ENCODE assay signal across 8 cellular contexts in the genomic region with DNA sequence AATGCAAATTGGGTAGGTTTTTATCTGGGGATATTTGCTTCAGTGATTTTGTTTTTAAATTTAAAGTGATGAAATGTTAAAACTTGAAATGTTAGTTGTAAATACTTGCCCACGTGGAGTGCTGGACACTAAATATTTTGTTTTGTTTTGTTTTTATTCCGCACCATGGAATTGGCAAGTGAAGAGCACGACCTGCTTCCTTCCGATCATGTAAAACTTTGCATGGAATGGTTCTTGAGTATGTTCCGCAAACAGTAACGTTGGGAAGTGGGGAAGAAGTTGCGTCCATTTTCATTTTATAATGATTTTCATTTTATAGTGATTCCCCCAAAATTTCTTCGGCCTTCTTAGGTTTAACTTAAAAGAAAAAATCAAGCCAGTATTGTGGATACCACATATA. TPM values are rescaled to one million over a fixed set of nuclear protein-coding genes. Genes with fewer than 3 reads are reported as not detected.
DNase-seq lines count a peak whose midpoint lies in the region; ATAC-seq and TF ChIP-seq lines count a peak whose summit lies in the region.

No MANE protein-coding gene starts in this region.

- no peaks in the 10 kb centered on the region for H3K9me3 ChIP-seq in transverse colon

- H3K27me3 ChIP-seq in kidney epithelial cell (ENCODE audit: control insufficient read depth, insufficient read depth, low read length) = no peaks in the 10 kb centered on the region
- no peaks in the 10 kb centered on the region for H3K27me3 ChIP-seq in transverse colon

- H3K27ac Mint-ChIP-seq in activated naive CD4-positive, alpha-beta T cell treated with anti-CD3 and anti-CD28 coated beads for 36 hours = no peak overlapping the region
- peak overlapping the region; percentile 93 for H3K27ac Mint-ChIP-seq in activated T-helper 2 cell treated with anti-CD3 and anti-CD28 coated beads, Interferon-gamma antibody, Interleukin-2, Interleukin-4, amounts not matched to agents 10 μg/mL and 5 μg/mL and 100 μg/mL, durations not matched to agents 14 hours and 24 hours and 36 hours

- peak overlapping the region; percentile 98 for H3K4me3 Mint-ChIP-seq in activated naive CD4-positive, alpha-beta T cell treated with anti-CD3 and anti-CD28 coated beads for 36 hours
- peak overlapping the region; percentile 90 for H3K4me3 Mint-ChIP-seq in activated T-helper 2 cell treated with anti-CD3 and anti-CD28 coated beads, Interferon-gamma antibody, Interleukin-2, Interleukin-4, amounts not matched to agents 10 μg/mL and 5 μg/mL and 100 μg/mL, durations not matched to agents 14 hours and 24 hours and 36 hours (ENCODE audit: low read depth)

- intact Hi-C loops in activated naive CD4-positive, alpha-beta T cell treated with anti-CD3 and anti-CD28 coated beads for 36 hours (cut with micrococcal nuclease) = loop anchor here (2.0 to 10.0 kb wide), 2 partner anchors 669 to 997 kb away; partner anchors contain the start of gene LCA5
- intact Hi-C loops in activated T-helper 2 cell treated with anti-CD3 and anti-CD28 coated beads, Interferon-gamma antibody, Interleukin-2, Interleukin-4, amounts not matched to agents 10 μg/mL and 5 μg/mL and 100 μg/mL, durations not matched to agents 14 hours and 24 hours and 36 hours (cut with micrococcal nuclease) = loop anchor here (5.0 kb wide), 1 partner anchor 44 kb away; no protein-coding TSS in a partner anchor
- intact Hi-C loops in transverse colon (cut with DNase I; ENCODE audit: low total_unique reads) = no loop called here

- 19 to 31% methylated on average over 8 of the region's 8 CpGs for WGBS in transverse colon (ENCODE audit: low coverage in 1 of 2), 2 donors

- no peak for TF ChIP-seq POLR2A in transverse colon (IDR thresholded peaks at IDR 0.05)

- peaks cover 19% of the 10 kb centered on the region for H3K4me1 Mint-ChIP-seq in activated naive CD4-positive, alpha-beta T cell treated with anti-CD3 and anti-CD28 coated beads for 36 hours (ENCODE audit: low read depth)
- H3K4me1 Mint-ChIP-seq in activated T-helper 2 cell treated with anti-CD3 and anti-CD28 coated beads, Interferon-gamma antibody, Interleukin-2, Interleukin-4, amounts not matched to agents 10 μg/mL and 5 μg/mL and 100 μg/mL, durations not matched to agents 14 hours and 24 hours and 36 hours (ENCODE audit: low read depth) = peaks cover 12% of the 10 kb centered on the region

- TF ChIP-seq EP300 in transverse colon (IDR thresholded peaks at IDR 0.05; ENCODE audit: low read depth) = no peak

- H3K36me3 ChIP-seq in kidney epithelial cell (ENCODE audit: control insufficient read depth, insufficient read depth, low read length) (no peaks in the 10 kb centered on the region), transverse colon (no peaks in the 10 kb centered on the region)

- H3K4me1 ChIP-seq in transverse colon = peaks cover 0 to 20% (median 3%) of the 10 kb centered on the region in 4 donors

- H3K27me3 Mint-ChIP-seq in activated naive CD4-positive, alpha-beta T cell treated with anti-CD3 and anti-CD28 coated beads for 36 hours (ENCODE audit: low read depth) = no peaks in the 10 kb centered on the region
- H3K27me3 Mint-ChIP-seq in activated T-helper 2 cell treated with anti-CD3 and anti-CD28 coated beads, Interferon-gamma antibody, Interleukin-2, Interleukin-4, amounts not matched to agents 10 μg/mL and 5 μg/mL and 100 μg/mL, durations not matched to agents 14 hours and 24 hours and 36 hours (ENCODE audit: low read depth) = no peaks in the 10 kb centered on the region

- H3K36me3 Mint-ChIP-seq in activated naive CD4-positive, alpha-beta T cell treated with anti-CD3 and anti-CD28 coated beads for 36 hours (ENCODE audit: low read depth) = peaks cover 11% of the 10 kb centered on the region
- H3K36me3 Mint-ChIP-seq in activated T-helper 2 cell treated with anti-CD3 and anti-CD28 coated beads, Interferon-gamma antibody, Interleukin-2, Interleukin-4, amounts not matched to agents 10 μg/mL and 5 μg/mL and 100 μg/mL, durations not matched to agents 14 hours and 24 hours and 36 hours (ENCODE audit: low read depth) = peaks cover 10% of the 10 kb centered on the region

- CTCF ChIA-PET in activated naive CD4-positive, alpha-beta T cell treated with anti-CD3 and anti-CD28 coated beads for 36 hours (lab: Charles Lee) = no interaction called here

- peak overlapping the region; percentile 71 to 85 (median 80) for H3K27ac ChIP-seq in transverse colon

- no peak for DNase-seq in activated naive CD4-positive, alpha-beta T cell treated with anti-CD3 and anti-CD28 coated beads for 36 hours
- no peak for DNase-seq in activated naive CD4-positive, alpha-beta T cell treated with anti-CD3 and anti-CD28 coated beads, Interleukin-2, amount 50 U/mL, for 16 hours
- no peak for DNase-seq in activated T-helper 2 cell treated with anti-CD3 and anti-CD28 coated beads, Interferon-gamma antibody, Interleukin-2, Interleukin-4, amounts not matched to agents 10 μg/mL and 5 μg/mL and 100 μg/mL, durations not matched to agents 14 hours and 24 hours and 36 hours (ENCODE audit: low spot score)
- DNase-seq in kidney epithelial cell (ENCODE audit: low read depth) (no peak), transverse colon (no peak), NAMALWA (ENCODE audit: low spot score) (no peak), occipital lobe (lab: John Stamatoyannopoulos, UW) (no peak)

- no peaks in the 10 kb centered on the region for H3K9me3 Mint-ChIP-seq in activated naive CD4-positive, alpha-beta T cell treated with anti-CD3 and anti-CD28 coated beads for 36 hours
- no peaks in the 10 kb centered on the region for H3K9me3 Mint-ChIP-seq in activated T-helper 2 cell treated with anti-CD3 and anti-CD28 coated beads, Interferon-gamma antibody, Interleukin-2, Interleukin-4, amounts not matched to agents 10 μg/mL and 5 μg/mL and 100 μg/mL, durations not matched to agents 14 hours and 24 hours and 36 hours

- H3K4me3 ChIP-seq in kidney epithelial cell (ENCODE audit: low read depth, low read length) = peak overlapping the region; percentile 84
- H3K4me3 ChIP-seq in transverse colon = peak overlapping the region; percentile 67 to 94 (median 78)

- TF ChIP-seq CTCF in kidney epithelial cell (IDR thresholded peaks at IDR 0.05; ENCODE audit: insufficient read depth, low read length, poor library complexity, severe bottlenecking) (no peak), transverse colon (IDR thresholded peaks at IDR 0.05) (no peak)

- in situ Hi-C loops in transverse colon (cut with MboI; ENCODE audit: low pct_ligation_motif_present in 1 of 4, low pct_unique_long_range_greater_than_20kb in 1 of 4, low sequenced_read_pairs in 3 of 4) = no loop called here

- no peak for ATAC-seq in HG03175 (IDR thresholded peaks at IDR 0.05; ENCODE audit: unreplicated experiment)

RNA-seq across cellular contexts. Expression of gene IRAK1BP1, which starts 0.8 kb away (rescaled TPM):
- total RNA-seq in activated naive CD4-positive, alpha-beta T cell treated with anti-CD3 and anti-CD28 coated beads for 36 hours = 1 to 10 TPM; 2.2 to 2.4 TPM
- 2.3 and 2.6 TPM in 2 replicates for total RNA-seq in activated T-helper 2 cell treated with anti-CD3 and anti-CD28 coated beads, Interferon-gamma antibody, Interleukin-2, Interleukin-4, amounts not matched to agents 10 μg/mL and 5 μg/mL and 100 μg/mL, durations not matched to agents 14 hours and 24 hours and 36 hours
- 2.6 and 4.5 TPM in 2 replicates for total RNA-seq in kidney epithelial cell
- 1 to 10 TPM in 3 of 4 donors, not detected in 1; 1.6 to 3.7 (median 2.9) TPM for total RNA-seq in transverse colon
- 24.3 TPM for total RNA-seq in occipital lobe
